ENCODE assay signal across 9 cellular contexts in genomic region chr3:153621988-153622387, GRCh38.
DNase-seq lines count a peak whose midpoint lies in the region; ATAC-seq, FAIRE-seq and TF ChIP-seq lines count a peak whose summit lies in the region.
"Had no signal": no experiment of that assay in that cellular context is flagged by ENCODE, and none has a peak within 500 bp of the region (broad histone marks: within the 10 kb centered on the region; RNA-seq: fewer than 3 reads in every experiment).

No MANE protein-coding gene starts in this region.

- peaks cover 10% of the 10 kb centered on the region for H3K27me3 Mint-ChIP-seq in osteocyte (ENCODE audit: unreplicated experiment)

- no peak overlapping the region for H3K27ac Mint-ChIP-seq in osteocyte (ENCODE audit: unreplicated experiment)

- peak; percentile 98 for ATAC-seq in GM21576 (IDR thresholded peaks at IDR 0.05; ENCODE audit: unreplicated experiment)
- peak; percentile 97 for ATAC-seq in HG03575 (IDR thresholded peaks at IDR 0.05; ENCODE audit: extremely low read depth, insufficient number of reproducible peaks, low FRiP score, unreplicated experiment)

- no peaks in the 10 kb centered on the region for H3K9me3 Mint-ChIP-seq in osteocyte (ENCODE audit: unreplicated experiment)

- no peak overlapping the region for H3K4me3 ChIP-seq in epithelial cell of esophagus (ENCODE audit: low read length)

- no peak for DNase-seq in GM18507 (ENCODE audit: extremely low spot score, insufficient read length, low read depth)
- DNase-seq in epithelial cell of esophagus (ENCODE audit: low read depth) = peak; percentile 52
- no peak for DNase-seq in C1 segment of cervical spinal cord (lab: John Stamatoyannopoulos, UW)
- DNase-seq in NCI-H2107 (lab: John Stamatoyannopoulos, UW) = no peak
- DNase-seq in effector CD4-positive, alpha-beta T cell = no peak
- DNase-seq in osteocyte (ENCODE audit: extremely low spot score, unreplicated experiment) = no peak

- H3K4me1 Mint-ChIP-seq in osteocyte (ENCODE audit: unreplicated experiment) = no peaks in the 10 kb centered on the region

- H3K36me3 Mint-ChIP-seq in osteocyte (ENCODE audit: unreplicated experiment) = no peaks in the 10 kb centered on the region

- TF ChIP-seq CTCF in epithelial cell of esophagus (IDR thresholded peaks at IDR 0.05; ENCODE audit: insufficient read depth, low read depth, low read length, missing control alignments) = no peak
- TF ChIP-seq CTCF in osteocyte (IDR thresholded peaks at IDR 0.05) = no peak

- peak; percentile 88 for FAIRE-seq in GM18507 (lab: Jason Lieb, UNC)
- FAIRE-seq: colon had no signal

- H3K4me3 Mint-ChIP-seq in osteocyte (ENCODE audit: unreplicated experiment) = no peak overlapping the region
